In genomic region chr12:102672211-102672610, GRCh38 we compare ENCODE assay signal across 8 cellular contexts.
DNase-seq lines count a peak whose midpoint lies in the region; TF ChIP-seq lines count a peak whose summit lies in the region.
"Not testable (repeated sequence)": the region's sequence is repeated elsewhere in the genome, so short reads cannot be mapped to it uniquely, and the experiment has no call there.

No MANE protein-coding gene starts in this region.

- H3K4me3 Mint-ChIP-seq in neural crest cell, result not testable (repeated sequence)

- not testable (repeated sequence) for TF ChIP-seq CTCF in neural crest cell (conservative IDR thresholded peaks at IDR 0.05)

- peak overlapping the region; percentile 37 for H3K27ac ChIP-seq in epithelial cell of prostate

- peak; percentile 82 for DNase-seq in A172 (ENCODE audit: low spot score)
- peak; percentile 45 for DNase-seq in EH (ENCODE audit: low read depth)
- DNase-seq in HT1080 (ENCODE audit: low read depth), result peak; percentile 79
- DNase-seq in M059J (ENCODE audit: low read depth), result peak; percentile 37
- DNase-seq in OCI-M1 (lab: John Stamatoyannopoulos, UW), result peak; percentile 82
- DNase-seq in amniotic epithelial cell (ENCODE audit: low read depth), result peak; percentile 9
- not testable (repeated sequence) for DNase-seq in epithelial cell of prostate (ENCODE audit: low read depth, low spot score); neural crest cell (ENCODE audit: low read depth, low spot score)

- H3K36me3 Mint-ChIP-seq in neural crest cell (ENCODE audit: low read depth), result not testable (repeated sequence)

- peaks cover 22% of the 10 kb centered on the region for H3K9me3 Mint-ChIP-seq in neural crest cell

- not testable (repeated sequence) for H3K4me1 Mint-ChIP-seq in neural crest cell

- not testable (repeated sequence) for H3K27me3 Mint-ChIP-seq in neural crest cell (ENCODE audit: low read depth)

- peak overlapping the region; percentile 17 for H3K27ac Mint-ChIP-seq in neural crest cell (ENCODE audit: unreplicated experiment)
